ENCODE assay signal across 8 cellular contexts in the genomic region with DNA sequence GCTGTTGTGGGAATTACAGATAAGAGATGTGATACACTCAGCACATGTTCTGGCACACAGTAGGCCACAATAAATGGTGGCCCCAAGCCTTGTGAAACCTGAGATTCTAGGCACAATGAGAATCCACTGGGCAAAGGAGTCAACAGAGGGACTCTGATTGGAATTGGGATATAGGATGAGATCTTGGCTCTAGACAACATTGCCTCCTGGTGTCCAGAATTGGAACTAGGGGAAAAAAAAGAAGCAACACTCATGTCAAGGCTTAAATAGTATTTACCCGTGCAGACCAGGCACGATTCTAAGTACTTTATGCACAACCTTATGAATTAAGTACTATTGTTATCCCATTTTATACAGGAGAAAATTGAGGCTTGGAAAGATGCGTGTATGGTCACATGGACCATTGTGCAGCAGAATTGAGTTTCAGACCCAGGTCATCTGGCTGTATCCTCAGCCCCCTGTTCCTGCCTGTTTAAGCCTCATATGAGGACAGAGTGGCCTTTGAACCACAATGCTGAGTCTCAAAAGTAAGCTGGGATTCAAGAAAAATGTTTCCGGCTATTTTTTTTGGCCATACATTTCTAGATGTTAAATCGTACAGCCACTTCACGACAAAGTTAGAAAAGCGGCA.
A peak's percentile ranks its signal among the peaks of the same experiment; 100 is the strongest.
DNase-seq lines count a peak whose midpoint lies in the region; ATAC-seq and FAIRE-seq lines count a peak whose summit lies in the region.
"Had no signal": no experiment of that assay in that cellular context is flagged by ENCODE, and none has a peak within 500 bp of the region (broad histone marks: within the 10 kb centered on the region; RNA-seq: fewer than 3 reads in every experiment).

No MANE protein-coding gene starts in this region.

- DNase-seq in GM04504 (ENCODE audit: low read depth) (peak; percentile 8), LoVo (ENCODE audit: low spot score) (peak; percentile 34), SK-MEL-5 (ENCODE audit: low read depth, low spot score) (peak; percentile 79), globus pallidus (ENCODE audit: low spot score) (peak; percentile 41), small intestine (peak; percentile 33)
- DNase-seq in activated CD4-positive, alpha-beta memory T cell treated with anti-CD3 and anti-CD28 coated beads, Interleukin-2, amount 10 ng/mL, durations not matched to agents 7 days and 5 days = no peak

- H3K27me3 ChIP-seq in small intestine (ENCODE audit: control insufficient read depth in 2 of 2, insufficient read depth in 2 of 2, low read length in 2 of 2) = peaks cover 0 to 3% of the 10 kb centered on the region in 2 donors

- H3K27ac ChIP-seq in small intestine (ENCODE audit: low read depth in 1 of 2, low read length in 1 of 2) = no peak overlapping the region

- H3K4me3 Mint-ChIP-seq in activated CD4-positive, alpha-beta memory T cell treated with anti-CD3 and anti-CD28 coated beads, Interleukin-2, amount 10 ng/mL, durations not matched to agents 7 days and 5 days = no peak overlapping the region
- H3K4me3 Mint-ChIP-seq: activated T-cell treated with anti-CD3 and anti-CD28 coated beads, Interleukin-2, amount 50 U/mL, for 72 hours had no signal

- H3K9me3 ChIP-seq in small intestine (ENCODE audit: control insufficient read depth, low read depth) = no peaks in the 10 kb centered on the region

- no peaks in the 10 kb centered on the region for H3K9me3 Mint-ChIP-seq in activated CD4-positive, alpha-beta memory T cell treated with anti-CD3 and anti-CD28 coated beads, Interleukin-2, amount 10 ng/mL, durations not matched to agents 7 days and 5 days
- H3K9me3 Mint-ChIP-seq: activated T-cell treated with anti-CD3 and anti-CD28 coated beads, Interleukin-2, amount 50 U/mL, for 72 hours had no signal

- no peaks in the 10 kb centered on the region for H3K36me3 ChIP-seq in small intestine (ENCODE audit: control insufficient read depth in 2 of 2, insufficient read depth in 2 of 2, low read length in 2 of 2)

- H3K27me3 Mint-ChIP-seq in activated CD4-positive, alpha-beta memory T cell treated with anti-CD3 and anti-CD28 coated beads, Interleukin-2, amount 10 ng/mL, durations not matched to agents 7 days and 5 days = peaks cover 36% of the 10 kb centered on the region

- H3K27ac Mint-ChIP-seq in activated CD4-positive, alpha-beta memory T cell treated with anti-CD3 and anti-CD28 coated beads, Interleukin-2, amount 10 ng/mL, durations not matched to agents 7 days and 5 days = no peak overlapping the region
- H3K27ac Mint-ChIP-seq: activated T-cell treated with anti-CD3 and anti-CD28 coated beads, Interleukin-2, amount 50 U/mL, for 72 hours had no signal

- in situ Hi-C loops in SK-MEL-5 (cut with HindIII; ENCODE audit: low pct_unique_long_range_greater_than_20kb, low sequenced_read_pairs) = no loop called here

- CTCF ChIA-PET in activated CD4-positive, alpha-beta memory T cell treated with anti-CD3 and anti-CD28 coated beads, Interleukin-2, amount 10 ng/mL, durations not matched to agents 7 days and 5 days (lab: Charles Lee) = interaction anchor here (0.9 to 1.9 kb wide), 5 partner anchors 11 to 168 kb away, joined by 3 to 6 read pairs (median 3); no protein-coding TSS in a partner anchor

- H3K36me3 Mint-ChIP-seq in activated CD4-positive, alpha-beta memory T cell treated with anti-CD3 and anti-CD28 coated beads, Interleukin-2, amount 10 ng/mL, durations not matched to agents 7 days and 5 days (ENCODE audit: low read depth) = no peaks in the 10 kb centered on the region

- no peaks in the 10 kb centered on the region for H3K4me1 ChIP-seq in small intestine (ENCODE audit: control insufficient read depth in 2 of 2, insufficient read depth in 1 of 2, low read depth in 1 of 2, low read length in 1 of 2)

- ATAC-seq in HG02571 (IDR thresholded peaks at IDR 0.05; ENCODE audit: unreplicated experiment) = no peak
- ATAC-seq: activated T-cell treated with anti-CD3 and anti-CD28 coated beads, Interleukin-2, amount 50 U/mL, for 72 hours had no signal

- H3K4me1 Mint-ChIP-seq in activated CD4-positive, alpha-beta memory T cell treated with anti-CD3 and anti-CD28 coated beads, Interleukin-2, amount 10 ng/mL, durations not matched to agents 7 days and 5 days = no peaks in the 10 kb centered on the region

- no peak for FAIRE-seq in small intestine (lab: Jason Lieb, UNC)

- H3K4me3 ChIP-seq in small intestine (ENCODE audit: low read depth in 1 of 2, low read length in 2 of 2) = no peak overlapping the region

- WGBS in small intestine, 3 donors = 59 to 64% (median 60%) methylated on average over 7 of the region's 7 CpGs

- POLR2A ChIA-PET in activated CD4-positive, alpha-beta memory T cell treated with anti-CD3 and anti-CD28 coated beads, Interleukin-2, amount 10 ng/mL, durations not matched to agents 7 days and 5 days (lab: Charles Lee) = no interaction called here
